26 cellular contexts compared by ENCODE assay signal in the genomic region with DNA sequence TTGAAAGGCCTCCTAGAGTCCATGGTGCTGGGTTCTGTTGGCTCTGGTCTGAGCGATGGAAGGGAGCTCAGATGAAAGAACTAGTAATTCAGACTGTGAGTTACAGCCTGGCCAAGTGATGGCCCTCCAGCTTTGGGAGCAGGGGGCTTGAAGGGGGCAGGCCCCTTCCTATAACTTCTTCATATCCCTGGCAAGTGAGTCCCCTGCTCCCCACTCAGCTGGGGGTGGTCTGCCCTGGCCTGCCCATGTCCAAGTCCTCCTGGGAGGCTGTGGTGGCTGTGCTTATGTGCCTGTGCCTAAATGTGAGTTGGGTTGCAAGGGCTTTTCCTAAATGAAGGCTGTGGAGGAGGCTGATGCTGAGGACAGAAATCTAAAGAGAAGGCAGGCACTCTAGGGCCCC.
A peak's percentile ranks its signal among the peaks of the same experiment; 100 is the strongest.
DNase-seq lines count a peak whose midpoint lies in the region; ATAC-seq and TF ChIP-seq lines count a peak whose summit lies in the region.
"Had no signal": no experiment of that assay in that cellular context is flagged by ENCODE, and none has a peak within 500 bp of the region (broad histone marks: within the 10 kb centered on the region; RNA-seq: fewer than 3 reads in every experiment).

No MANE protein-coding gene starts in this region.

- no peak overlapping the region for H3K4me3 ChIP-seq in right atrium auricular region
- H3K4me3 ChIP-seq: BLaER1, GM12878, GM23248, HAP-1, Peyer's patch had no signal

- ATAC-seq in activated CD4-positive, CD25-positive, alpha-beta regulatory T cell treated with anti-CD3 and anti-CD28 coated beads, Interleukin-2, amount 50 U/mL, for 24 hours = no peak
- ATAC-seq in Right ventricle myocardium inferior = no peak
- ATAC-seq: GM12878 had no signal

- no peaks in the 10 kb centered on the region for H3K36me3 ChIP-seq in right atrium auricular region
- H3K36me3 ChIP-seq: BLaER1, HAP-1, Peyer's patch had no signal

- TF ChIP-seq CTCF in right atrium auricular region (IDR thresholded peaks at IDR 0.05) (no peak), type B pancreatic cell (conservative IDR thresholded peaks at IDR 0.05) (no peak)

- no peak overlapping the region for H3K4me3 Mint-ChIP-seq in type B pancreatic cell
- H3K4me3 Mint-ChIP-seq: CD4-positive, alpha-beta memory T cell had no signal

- H3K4me1 ChIP-seq in right atrium auricular region = no peaks in the 10 kb centered on the region
- H3K4me1 ChIP-seq: BLaER1, HAP-1, Peyer's patch had no signal

- no peak overlapping the region for H3K27ac Mint-ChIP-seq in type B pancreatic cell
- H3K27ac Mint-ChIP-seq: CD4-positive, alpha-beta memory T cell had no signal

- peaks cover 3% of the 10 kb centered on the region for H3K27me3 Mint-ChIP-seq in type B pancreatic cell
- H3K27me3 Mint-ChIP-seq: CD4-positive, alpha-beta memory T cell had no signal

- H3K27ac ChIP-seq in right atrium auricular region = no peak overlapping the region
- H3K27ac ChIP-seq: 22Rv1, BLaER1, GM23248, Peyer's patch had no signal

- no peaks in the 10 kb centered on the region for H3K36me3 Mint-ChIP-seq in type B pancreatic cell
- H3K36me3 Mint-ChIP-seq: CD4-positive, alpha-beta memory T cell had no signal

- intact Hi-C loops in Right ventricle myocardium inferior (cut with DNase I) = no loop called here

- H3K9me3 ChIP-seq in right atrium auricular region = no peaks in the 10 kb centered on the region
- H3K9me3 ChIP-seq: BLaER1, Caco-2, HAP-1, Peyer's patch had no signal

- no peaks in the 10 kb centered on the region for H3K27me3 ChIP-seq in right atrium auricular region
- H3K27me3 ChIP-seq: BLaER1, Peyer's patch had no signal

- peak; percentile 7 for DNase-seq in activated CD4-positive, CD25-positive, alpha-beta regulatory T cell treated with anti-CD3 and anti-CD28 coated beads, Interleukin-2, amount 50 U/mL, for 72 hours
- DNase-seq in right atrium auricular region (ENCODE audit: low spot score) (peak; percentile 30), Right ventricle myocardium inferior (ENCODE audit: missing footprints) (no peak), mesenteric fat pad (ENCODE audit: low spot score) (peak; percentile 75), type B pancreatic cell (ENCODE audit: extremely low spot score, unreplicated experiment) (peak; percentile 60), NCI-H748 (lab: John Stamatoyannopoulos, UW; ENCODE audit: unreplicated experiment) (no peak), globus pallidus (ENCODE audit: low spot score) (no peak)
- DNase-seq: ACHN; CD4-positive, alpha-beta memory T cell; DMS 273 treated with DMSO at 0.1 percent for 48 hours; DND-41; GM23248; KG1; NCI-H1105; NCI-H146; NCI-H2029; NCI-H2227 treated with DMSO at 0.1 percent for 48 hours; NCI-H510A; NCI-H748 treated with DMSO at 0.1 percent for 48 hours; Peyer's patch had no signal

- no peaks in the 10 kb centered on the region for H3K4me1 Mint-ChIP-seq in type B pancreatic cell (ENCODE audit: unreplicated experiment)
- H3K4me1 Mint-ChIP-seq: CD4-positive, alpha-beta memory T cell had no signal

- H3K9me3 Mint-ChIP-seq in type B pancreatic cell = no peaks in the 10 kb centered on the region
- H3K9me3 Mint-ChIP-seq: CD4-positive, alpha-beta memory T cell had no signal

Comparison
In these comparisons a context has a peak if more than half of its experiments do, and no peak if none do; other contexts are left out.
1. DNase-seq: peak in activated CD4-positive, CD25-positive, alpha-beta regulatory T cell treated with anti-CD3 and anti-CD28 coated beads, Interleukin-2, amount 50 U/mL, for 72 hours (single experiment), right atrium auricular region (single experiment), mesenteric fat pad (single experiment) and type B pancreatic cell (single experiment); none in Right ventricle myocardium inferior (single experiment), NCI-H748 (single experiment) and globus pallidus (single experiment).